20 cellular contexts compared by ENCODE assay signal in the genomic region with DNA sequence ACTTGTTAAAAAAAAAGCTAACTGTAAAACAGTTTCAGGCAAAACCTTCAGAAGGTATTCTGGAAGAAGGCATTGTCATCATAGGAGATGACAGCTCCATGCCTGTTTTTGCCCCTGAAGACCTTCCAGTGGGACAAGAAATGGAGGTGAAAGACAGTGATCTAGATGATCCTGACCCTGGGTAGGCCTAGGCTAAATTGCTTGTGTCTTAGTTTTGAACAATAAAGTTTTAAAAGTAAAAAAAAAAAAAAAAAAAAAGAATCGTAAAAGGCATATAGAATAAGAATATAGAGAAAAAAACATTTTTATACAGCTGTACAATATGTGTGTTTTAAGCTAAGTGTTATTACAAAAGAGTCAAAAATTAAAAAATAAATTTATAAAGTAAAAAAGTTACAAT.
DNase-seq lines count a peak whose midpoint lies in the region; ATAC-seq, FAIRE-seq and TF ChIP-seq lines count a peak whose summit lies in the region.
"Had no signal": no experiment of that assay in that cellular context is flagged by ENCODE, and none has a peak within 500 bp of the region (broad histone marks: within the 10 kb centered on the region; RNA-seq: fewer than 3 reads in every experiment).

No MANE protein-coding gene starts in this region.

- ATAC-seq in left ventricle myocardium superior: no peak
- ATAC-seq: CD8-positive, alpha-beta T cell; GM23338; HCT116 had no signal

- H3K9me3 ChIP-seq in thyroid gland: no peaks in the 10 kb centered on the region
- H3K9me3 ChIP-seq: BLaER1, Caco-2 had no signal

- TF ChIP-seq CTCF in thyroid gland (IDR thresholded peaks at IDR 0.05): no peak

- 91 to 92% methylated on average over 1 of the region's 1 CpG for WGBS in thyroid gland, 2 donors

- H3K4me1 ChIP-seq in thyroid gland: no peaks in the 10 kb centered on the region
- H3K4me1 ChIP-seq: BLaER1, Caco-2 had no signal

- H3K36me3 ChIP-seq in thyroid gland: no peaks in the 10 kb centered on the region
- H3K36me3 ChIP-seq: BLaER1 had no signal

- H3K4me3 ChIP-seq in thyroid gland (replicated peaks in 1 of 3): no peak overlapping the region
- H3K4me3 ChIP-seq: BLaER1, GM23338 had no signal

- FAIRE-seq in G401.6 (lab: Jason Lieb, UNC) (peak; percentile 15), TTC549 (lab: Jason Lieb, UNC) (peak; percentile 53), colon (lab: Jason Lieb, UNC) (peak; percentile 10)
- FAIRE-seq: GM12891, GM18507 had no signal

- DNase-seq in left ventricle myocardium superior (no peak), thyroid gland (no peak)
- DNase-seq in activated CD4-positive, CD25-positive, alpha-beta regulatory T cell (lab: John Stamatoyannopoulos, UW): no peak
- DNase-seq: Caco-2; CD4-positive, CD25-positive, alpha-beta regulatory T cell; CD8-positive, alpha-beta T cell; DMS153; DND-41; GDM1; H9; HFFc6 had no signal

- intact Hi-C loops in left ventricle myocardium superior (cut with micrococcal nuclease) (no loop called here), thyroid gland (cut with DNase I) (no loop called here)

- H3K27ac ChIP-seq in thyroid gland: no peak overlapping the region
- H3K27ac ChIP-seq: BLaER1, C4-2B had no signal

- TF ChIP-seq POLR2A in thyroid gland (IDR thresholded peaks at IDR 0.05): no peak

- H3K27me3 ChIP-seq in thyroid gland: no peaks in the 10 kb centered on the region
- H3K27me3 ChIP-seq: BLaER1 had no signal
